In the genomic region with DNA sequence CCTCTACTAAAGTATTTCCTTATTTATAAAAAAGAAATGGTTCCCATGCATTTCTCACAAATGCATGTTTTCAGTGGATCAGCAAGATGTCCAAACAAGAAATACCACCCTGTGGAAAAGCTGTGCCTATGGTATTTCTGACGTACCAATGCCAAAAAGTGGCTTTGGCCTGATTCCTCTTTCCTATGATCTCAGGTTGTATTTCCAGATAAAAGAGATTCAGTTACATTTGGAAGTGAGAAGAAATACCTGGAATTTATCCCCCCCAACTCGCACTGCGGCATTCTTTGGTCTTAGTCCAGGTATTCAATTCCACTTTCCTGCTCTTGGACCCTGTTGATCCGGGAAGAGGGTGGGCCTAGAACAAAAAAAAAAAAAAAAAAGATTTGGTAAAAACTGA, we compare ENCODE assay signal across 28 cellular contexts.
"Had no signal": no experiment of that assay in that cellular context is flagged by ENCODE, and none has a peak within 500 bp of the region (broad histone marks: within the 10 kb centered on the region; RNA-seq: fewer than 3 reads in every experiment).

No MANE protein-coding gene starts in this region.

- DNase-seq: activated B cell treated with CpG ODN at 0.5 μM for 24 hours; activated CD4-positive, alpha-beta memory T cell treated with anti-CD3 and anti-CD28 coated beads, Interleukin-2, amount 10 ng/mL, durations not matched to agents 7 days and 5 days; activated CD4-positive, alpha-beta T cell treated with anti-CD3 and anti-CD28 coated beads for 4 hours; activated CD4-positive, alpha-beta T cell treated with anti-CD3 and anti-CD28 coated beads, Interleukin-2, amount 10 ng/mL, durations not matched to agents 24 days and 14 days; activated CD4-positive, alpha-beta T cell treated with anti-CD3 and anti-CD28 coated beads, Interleukin-2, amount 50 U/mL, for 1 hour; activated CD4-positive, alpha-beta T cell treated with anti-CD3 and anti-CD28 coated beads, Interleukin-2, amount 50 U/mL, for 4 hours; activated CD4-positive, CD25-positive, alpha-beta regulatory T cell treated with anti-CD3 and anti-CD28 coated beads, Interleukin-2, amount 50 U/mL, for 72 hours; activated CD8-positive, alpha-beta memory T cell treated with anti-CD3 and anti-CD28 coated beads for 24 hours; activated CD8-positive, alpha-beta memory T cell treated with anti-CD3 and anti-CD28 coated beads, Interleukin-2, amount 10 ng/mL, durations not matched to agents 7 days and 5 days; activated CD8-positive, alpha-beta memory T cell treated with anti-CD3 and anti-CD28 coated beads, Interleukin-2, amount 50 U/mL, for 48 hours; activated CD8-positive, alpha-beta T cell treated with anti-CD3 and anti-CD28 coated beads, Interleukin-2, amount 10 ng/mL, durations not matched to agents 7 days and 5 days; activated effector memory CD4-positive, alpha-beta T cell treated with Interleukin-2 at 50 U/mL for 16 hours; activated gamma-delta T cell; activated naive CD4-positive, alpha-beta T cell treated with anti-CD3 and anti-CD28 coated beads, Interleukin-2, amount 10 ng/mL, durations not matched to agents 7 days and 5 days; activated naive CD4-positive, alpha-beta T cell treated with Interleukin-2 at 50 U/mL for 16 hours; activated naive CD8-positive, alpha-beta T cell treated with anti-CD3 and anti-CD28 coated beads for 36 hours; activated T-cell treated with anti-CD3 and anti-CD28 coated beads, Interleukin-2, amount 50 U/mL, for 24 hours; activated T-cell treated with anti-CD3 and anti-CD28 coated beads, Interleukin-2, amount 50 U/mL, for 48 hours; aorta; central memory CD4-positive, alpha-beta T cell; T-helper 1 cell; T-helper 2 cell; T-helper 9 cell had no signal

- H3K9me3 ChIP-seq: adrenal gland, body of pancreas, breast epithelium had no signal

- H3K27ac ChIP-seq: adrenal gland, body of pancreas, brain microvascular endothelial cell, breast epithelium, VCaP had no signal

- H3K4me1 ChIP-seq: adrenal gland, body of pancreas, breast epithelium had no signal

- ATAC-seq: activated CD8-positive, alpha-beta memory T cell treated with anti-CD3 and anti-CD28 coated beads, Interleukin-2, amount 10 ng/mL, durations not matched to agents 7 days and 5 days; activated CD8-positive, alpha-beta T cell treated with anti-CD3 and anti-CD28 coated beads, Interleukin-2, amount 10 ng/mL, durations not matched to agents 7 days and 5 days; body of pancreas had no signal

- H3K4me3 ChIP-seq: adrenal gland, body of pancreas, breast epithelium had no signal

- H3K36me3 ChIP-seq: adrenal gland, brain microvascular endothelial cell, breast epithelium had no signal

- H3K27me3 ChIP-seq: adrenal gland, body of pancreas, brain microvascular endothelial cell, breast epithelium had no signal
